1 cellular context compared by ENCODE assay signal in the genomic region with DNA sequence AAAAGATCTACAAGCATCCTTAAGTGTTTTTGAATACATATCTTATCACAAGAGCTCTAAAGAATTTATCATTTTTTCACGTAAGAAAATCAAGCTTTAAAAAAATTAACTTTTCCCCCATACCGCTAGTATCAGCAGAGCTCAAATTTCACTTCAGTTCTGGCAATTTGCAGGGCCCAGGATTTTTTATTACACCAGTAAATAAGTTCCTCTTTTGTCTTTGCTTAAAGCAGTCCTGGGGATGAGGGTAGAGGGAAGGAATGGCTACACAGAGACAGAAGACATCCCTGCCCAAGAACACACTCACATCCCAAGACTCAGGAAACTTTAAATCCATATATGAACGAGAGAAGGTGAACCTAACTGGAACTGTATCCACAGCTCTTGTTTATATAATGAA.
TF ChIP-seq lines count a peak whose summit lies in the region.

No MANE protein-coding gene starts in this region.

TF ChIP-seq in HepG2, 621 proteins besides CTCF, POLR2A, EP300 and RAD21:
- no peak for TF ChIP-seq ZNF274 (CRISPR knock-in tag; IDR thresholded peaks at IDR 0.05)
- TF ChIP-seq ZNF550 (CRISPR knock-in tag; IDR thresholded peaks at IDR 0.05; ENCODE audit: borderline replicate concordance), result no peak
- no peak for TF ChIP-seq SALL2 (CRISPR knock-in tag; IDR thresholded peaks at IDR 0.05)
- TF ChIP-seq POLR2AphosphoS2 (IDR thresholded peaks at IDR 0.05; ENCODE audit: low read depth, low read length), result no peak
- no peak for TF ChIP-seq SUZ12 (IDR thresholded peaks at IDR 0.05; ENCODE audit: low read depth, low read length)
- TF ChIP-seq MYC (CRISPR knock-in tag; IDR thresholded peaks at IDR 0.05; ENCODE audit: borderline replicate concordance), result no peak
- TF ChIP-seq, protein P1, sequence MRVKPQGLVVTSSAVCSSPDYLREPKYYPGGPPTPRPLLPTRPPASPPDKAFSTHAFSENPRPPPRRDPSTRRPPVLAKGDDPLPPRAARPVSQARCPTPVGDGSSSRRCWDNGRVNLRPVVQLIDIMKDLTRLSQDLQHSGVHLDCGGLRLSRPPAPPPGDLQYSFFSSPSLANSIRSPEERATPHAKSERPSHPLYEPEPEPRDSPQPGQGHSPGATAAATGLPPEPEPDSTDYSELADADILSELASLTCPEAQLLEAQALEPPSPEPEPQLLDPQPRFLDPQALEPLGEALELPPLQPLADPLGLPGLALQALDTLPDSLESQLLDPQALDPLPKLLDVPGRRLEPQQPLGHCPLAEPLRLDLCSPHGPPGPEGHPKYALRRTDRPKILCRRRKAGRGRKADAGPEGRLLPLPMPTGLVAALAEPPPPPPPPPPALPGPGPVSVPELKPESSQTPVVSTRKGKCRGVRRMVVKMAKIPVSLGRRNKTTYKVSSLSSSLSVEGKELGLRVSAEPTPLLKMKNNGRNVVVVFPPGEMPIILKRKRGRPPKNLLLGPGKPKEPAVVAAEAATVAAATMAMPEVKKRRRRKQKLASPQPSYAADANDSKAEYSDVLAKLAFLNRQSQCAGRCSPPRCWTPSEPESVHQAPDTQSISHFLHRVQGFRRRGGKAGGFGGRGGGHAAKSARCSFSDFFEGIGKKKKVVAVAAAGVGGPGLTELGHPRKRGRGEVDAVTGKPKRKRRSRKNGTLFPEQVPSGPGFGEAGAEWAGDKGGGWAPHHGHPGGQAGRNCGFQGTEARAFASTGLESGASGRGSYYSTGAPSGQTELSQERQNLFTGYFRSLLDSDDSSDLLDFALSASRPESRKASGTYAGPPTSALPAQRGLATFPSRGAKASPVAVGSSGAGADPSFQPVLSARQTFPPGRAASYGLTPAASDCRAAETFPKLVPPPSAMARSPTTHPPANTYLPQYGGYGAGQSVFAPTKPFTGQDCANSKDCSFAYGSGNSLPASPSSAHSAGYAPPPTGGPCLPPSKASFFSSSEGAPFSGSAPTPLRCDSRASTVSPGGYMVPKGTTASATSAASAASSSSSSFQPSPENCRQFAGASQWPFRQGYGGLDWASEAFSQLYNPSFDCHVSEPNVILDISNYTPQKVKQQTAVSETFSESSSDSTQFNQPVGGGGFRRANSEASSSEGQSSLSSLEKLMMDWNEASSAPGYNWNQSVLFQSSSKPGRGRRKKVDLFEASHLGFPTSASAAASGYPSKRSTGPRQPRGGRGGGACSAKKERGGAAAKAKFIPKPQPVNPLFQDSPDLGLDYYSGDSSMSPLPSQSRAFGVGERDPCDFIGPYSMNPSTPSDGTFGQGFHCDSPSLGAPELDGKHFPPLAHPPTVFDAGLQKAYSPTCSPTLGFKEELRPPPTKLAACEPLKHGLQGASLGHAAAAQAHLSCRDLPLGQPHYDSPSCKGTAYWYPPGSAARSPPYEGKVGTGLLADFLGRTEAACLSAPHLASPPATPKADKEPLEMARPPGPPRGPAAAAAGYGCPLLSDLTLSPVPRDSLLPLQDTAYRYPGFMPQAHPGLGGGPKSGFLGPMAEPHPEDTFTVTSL (CRISPR knock-in tag; IDR thresholded peaks at IDR 0.05; ENCODE audit: borderline replicate concordance), result no peak
- TF ChIP-seq SKI (IDR thresholded peaks at IDR 0.05; ENCODE audit: partially characterized antibody), result no peak
